Comparison of ENCODE assay signal across 8 cellular contexts in the genomic region with DNA sequence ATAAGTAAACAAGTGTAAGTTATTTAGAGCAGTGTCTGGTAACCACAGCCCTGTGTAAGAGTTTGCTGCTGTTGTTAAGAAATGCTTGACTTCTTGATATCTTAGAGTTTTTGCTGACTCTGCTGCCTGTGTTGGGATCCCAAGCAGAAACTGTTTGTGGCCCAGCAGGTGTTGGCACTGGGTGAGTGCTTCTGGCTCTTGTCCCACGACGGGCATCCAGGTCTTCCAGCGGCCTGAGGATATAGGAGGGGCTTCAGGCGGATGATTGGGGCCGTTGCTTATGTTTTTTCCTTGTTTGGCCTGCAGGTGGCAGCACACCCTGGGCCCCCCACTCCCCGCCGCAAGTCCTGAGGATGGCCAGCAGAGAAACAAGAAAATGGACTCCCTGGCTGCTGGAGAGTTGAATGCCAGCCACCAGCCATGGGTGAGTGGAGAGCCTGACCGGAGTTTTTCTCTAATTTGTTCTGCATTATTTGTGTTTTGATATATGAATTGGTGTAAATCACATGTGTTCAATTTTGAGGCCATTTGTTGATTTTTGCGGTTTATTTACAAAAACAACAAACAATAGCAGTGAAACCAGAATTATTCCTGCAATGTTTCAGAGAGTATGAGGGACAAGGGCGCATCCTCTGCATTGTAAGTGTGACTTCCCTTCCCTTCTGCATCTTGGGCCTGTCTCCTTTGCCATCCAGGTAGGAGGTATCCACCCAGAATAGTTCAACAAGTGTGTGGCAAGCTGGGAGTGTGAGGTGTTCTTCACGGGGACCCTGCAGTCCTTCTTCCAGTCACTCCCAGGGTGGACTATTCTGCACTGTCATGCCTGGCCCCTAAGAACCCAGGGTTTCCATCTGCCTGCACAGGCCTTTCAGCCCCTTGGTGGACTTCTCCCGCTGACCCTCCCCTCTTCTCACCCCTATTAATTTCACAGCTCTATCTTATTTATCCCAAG. TPM values are rescaled to one million over a fixed set of nuclear protein-coding genes. Genes with fewer than 3 reads are reported as not detected.
DNase-seq lines count a peak whose midpoint lies in the region; ATAC-seq and TF ChIP-seq lines count a peak whose summit lies in the region.

No MANE protein-coding gene starts in this region.

- H3K4me1 ChIP-seq in ACC112 (ENCODE audit: control insufficient read depth, insufficient read depth, low read length, unreplicated experiment) (peaks cover 82% of the 10 kb centered on the region), heart right ventricle (peaks cover 36 to 100% (median 94%) of the 10 kb centered on the region in 9 donors), prostate gland (replicated peaks) (peaks cover 11% of the 10 kb centered on the region)

- peak overlapping the region; percentile 30 for H3K27ac ChIP-seq in ACC112 (ENCODE audit: low read depth, low read length)
- peak overlapping the region in 9 of 10 donors; percentile 72 to 100 (median 86) for H3K27ac ChIP-seq in heart right ventricle
- peak overlapping the region in 1 of 2 donors; percentile 50 for H3K27ac ChIP-seq in prostate gland

- WGBS in heart right ventricle, 2 donors: 25 to 26% methylated on average over 12 of the region's 12 CpGs
- WGBS in prostate gland: 26% methylated on average over 12 of the region's 12 CpGs

- DNase-seq in GM13977 (ENCODE audit: low spot score): peak; percentile 60
- peak; percentile 34 for DNase-seq in NCI-H1048 (lab: John Stamatoyannopoulos, UW)
- DNase-seq in SW 1271 (lab: John Stamatoyannopoulos, UW): peak; percentile 47 to 89
- peak; percentile 47 for DNase-seq in amniotic stem cell (lab: John Stamatoyannopoulos, UW)
- DNase-seq in heart right ventricle: peak; percentile 73 to 78
- DNase-seq in prostate gland (ENCODE audit: low spot score): peak; percentile 67

- H3K27me3 ChIP-seq in ACC112 (ENCODE audit: insufficient read depth, low read length) (no peaks in the 10 kb centered on the region), heart right ventricle (no peaks in the 10 kb centered on the region), prostate gland (replicated peaks; ENCODE audit: insufficient read depth) (no peaks in the 10 kb centered on the region)

- TF ChIP-seq POLR2A in prostate gland (IDR thresholded peaks at IDR 0.05): no peak

- no peak overlapping the region for H2AFZ ChIP-seq in ACC112 (ENCODE audit: low read length, unreplicated experiment)

- peaks cover 42% of the 10 kb centered on the region for H3K79me2 ChIP-seq in ACC112 (ENCODE audit: control insufficient read depth, insufficient read depth, low read length, unreplicated experiment)

- intact Hi-C loops in heart right ventricle (cut with DNase I) (loop anchor here in 9 of 10 donors (2.0 to 5.0 kb wide), 6 partner anchors 48 to 83 kb away; a partner anchor contains a TSS), prostate gland (cut with DNase I) (loop anchor here (2.0 kb wide), 2 partner anchors 71 to 81 kb away; a partner anchor contains a TSS)

- no peaks in the 10 kb centered on the region for H3K9me3 ChIP-seq in heart right ventricle
- no peaks in the 10 kb centered on the region for H3K9me3 ChIP-seq in prostate gland

- TF ChIP-seq CTCF in GM13977 (IDR thresholded peaks at IDR 0.05; ENCODE audit: extremely low read depth, insufficient read depth, missing control alignments) (peak; percentile 79), heart right ventricle (IDR thresholded peaks at IDR 0.05) (peak; percentile 79 to 93 (median 89)), prostate gland (IDR thresholded peaks at IDR 0.05) (peak; percentile 83 to 91 (median 88))

- no peak overlapping the region for H3K4me3 ChIP-seq in ACC112 (ENCODE audit: low read depth, low read length)
- peak overlapping the region in 2 of 10 donors; percentile 10 to 15 for H3K4me3 ChIP-seq in heart right ventricle
- H3K4me3 ChIP-seq in prostate gland: no peak overlapping the region

- ATAC-seq in heart right ventricle (peak; percentile 50 to 82 (median 68)), GM19023 (IDR thresholded peaks at IDR 0.05; ENCODE audit: unreplicated experiment) (no peak)

- in situ Hi-C loops in GM13977 (cut with MboI; ENCODE audit: low pct_unique_long_range_greater_than_20kb, low sequenced_read_pairs, unreplicated experiment): loop anchor here (10.0 kb wide), 1 partner anchor 55 kb away; no protein-coding TSS in a partner anchor

- no peaks in the 10 kb centered on the region for H3K36me3 ChIP-seq in ACC112 (ENCODE audit: insufficient read depth, low read length)
- peaks cover 0 to 39% (median 0%) of the 10 kb centered on the region in 9 donors for H3K36me3 ChIP-seq in heart right ventricle
- no peaks in the 10 kb centered on the region for H3K36me3 ChIP-seq in prostate gland

RNA-seq across cellular contexts. Expression of a gene that starts 50.3 kb away (rescaled TPM):
- total RNA-seq in heart right ventricle (10 to 100 TPM; 10.3 to 36.8 (median 12.5) TPM), prostate gland (10 to 100 TPM; 26.2 to 37.5 TPM)
- polyA plus RNA-seq in heart right ventricle: 10 to 100 TPM; 21.2 to 21.8 TPM
